8 cellular contexts compared by ENCODE assay signal in genomic region chr11:62337682-62338181, GRCh38. TPM values are rescaled to one million over a fixed set of nuclear protein-coding genes. Genes with fewer than 3 reads are reported as not detected.
DNase-seq lines count a peak whose midpoint lies in the region; ATAC-seq, FAIRE-seq and TF ChIP-seq lines count a peak whose summit lies in the region.

No MANE protein-coding gene starts in this region.

- no peaks in the 10 kb centered on the region for H3K9me3 Mint-ChIP-seq in activated naive CD4-positive, alpha-beta T cell treated with anti-CD3 and anti-CD28 coated beads, Interleukin-2, amount 10 ng/mL, durations not matched to agents 7 days and 5 days

- TF ChIP-seq CTCF in K562 (IDR thresholded peaks at IDR 0.05 in 2 of 3, conservative IDR thresholded peaks at IDR 0.05 in 1 of 3; ENCODE audit: insufficient read depth in 2 of 3, low read depth in 1 of 3, low read length in 3 of 3) (no peak), spleen (IDR thresholded peaks at IDR 0.05 in 8 of 11, conservative IDR thresholded peaks at IDR 0.05 in 3 of 11) (no peak)

- H3K4me2 ChIP-seq in K562 (ENCODE audit: insufficient read depth, low read length): peak overlapping the region; percentile 87

- peak; percentile 77 for ATAC-seq in K562
- no peak for ATAC-seq in GM21515 (IDR thresholded peaks at IDR 0.05; ENCODE audit: unreplicated experiment)
- ATAC-seq in GM21737 (IDR thresholded peaks at IDR 0.05; ENCODE audit: unreplicated experiment): no peak

- TF ChIP-seq EP300 in K562 (IDR thresholded peaks at IDR 0.05; ENCODE audit: low read length): no peak

- TF ChIP-seq RAD21 in K562 (CRISPR knock-in tag; conservative IDR thresholded peaks at IDR 0.05 in 1 of 2, IDR thresholded peaks at IDR 0.05 in 1 of 2): no peak

- CTCF ChIA-PET in activated naive CD4-positive, alpha-beta T cell treated with anti-CD3 and anti-CD28 coated beads, Interleukin-2, amount 10 ng/mL, durations not matched to agents 7 days and 5 days (lab: Charles Lee): interaction anchor here (0.6 to 4.5 kb wide), 7 partner anchors 11 to 405 kb away, joined by 3 to 39 read pairs (median 3); no protein-coding TSS in a partner anchor
- CTCF ChIA-PET in K562 (lab: Yijun Ruan, JAX; ENCODE audit: low intra/inter-chr PET ratio): interaction anchor here (0.7 kb wide), 1 partner anchor 132 kb away, joined by 3 read pairs; no protein-coding TSS in a partner anchor

- peaks cover 4 to 23% of the 10 kb centered on the region in 2 experiments; a peak in 4 of 5 replicates for H3K4me1 ChIP-seq in K562 (replicated peaks in 1 of 2; ENCODE audit: control insufficient read depth in 2 of 2, insufficient read depth in 2 of 2, low read length in 2 of 2)
- peaks cover 0 to 45% (median 22%) of the 10 kb centered on the region in 6 donors for H3K4me1 ChIP-seq in spleen

- in situ Hi-C loops in K562 (cut with MboI): loop anchor here (5.0 kb wide), 1 partner anchor 35 kb away; no protein-coding TSS in a partner anchor

- under 1% methylated on average over 40 of the region's 50 CpGs for WGBS in K562 (ENCODE audit: insufficient coverage, low coverage, missing lambda C conversion rate)
- WGBS in spleen, 5 donors: 1 to 2% (median 2%) methylated on average over 24 to 50 of the region's 50 CpGs

- no peak for FAIRE-seq in K562 (lab: Jason Lieb, UNC)

- H3K9me3 ChIP-seq in K562 (replicated peaks; ENCODE audit: control insufficient read depth, insufficient read depth, low read depth, low read length) (no peaks in the 10 kb centered on the region), spleen (no peaks in the 10 kb centered on the region)

- 0 out of 3 replicates have a peak, but pooled peaks cover 2% of the 10 kb centered on the region for H3K79me2 ChIP-seq in K562 (ENCODE audit: control insufficient read depth, insufficient read depth, low read length)

- no peak for TF ChIP-seq POLR2A in K562 (conservative IDR thresholded peaks at IDR 0.05)
- TF ChIP-seq POLR2A in spleen (IDR thresholded peaks at IDR 0.05): no peak

- no peak overlapping the region for H3K27ac Mint-ChIP-seq in activated naive CD4-positive, alpha-beta T cell treated with anti-CD3 and anti-CD28 coated beads, Interleukin-2, amount 10 ng/mL, durations not matched to agents 7 days and 5 days

- peaks cover 5 to 10% of the 10 kb centered on the region in 2 experiments; a peak in 3 of 5 replicates for H3K27me3 ChIP-seq in K562 (ENCODE audit: control insufficient read depth in 2 of 2, insufficient read depth in 2 of 2, low read length in 2 of 2)
- H3K27me3 ChIP-seq in spleen (replicated peaks in 1 of 7): peaks cover 0 to 15% (median 0%) of the 10 kb centered on the region in 7 donors

- H3K36me3 Mint-ChIP-seq in activated naive CD4-positive, alpha-beta T cell treated with anti-CD3 and anti-CD28 coated beads, Interleukin-2, amount 10 ng/mL, durations not matched to agents 7 days and 5 days: peaks cover 1% of the 10 kb centered on the region

- H3K4me3 ChIP-seq in K562 (peak overlapping the region; percentile 54), spleen (peak overlapping the region; percentile 55 to 86 (median 76))

- H3K4me3 Mint-ChIP-seq in activated naive CD4-positive, alpha-beta T cell treated with anti-CD3 and anti-CD28 coated beads, Interleukin-2, amount 10 ng/mL, durations not matched to agents 7 days and 5 days: peak overlapping the region; percentile 86

- H3K36me3 ChIP-seq in K562 (ENCODE audit: control insufficient read depth, insufficient read depth, low read length) (peaks cover 3% of the 10 kb centered on the region; the same call in 1 of the 3 replicates), spleen (no peaks in the 10 kb centered on the region)

- no peak overlapping the region for H3K27ac ChIP-seq in K562 (ENCODE audit: extremely low read depth, low read depth, low read length)
- peak overlapping the region in 6 of 8 donors; percentile 20 to 62 (median 47) for H3K27ac ChIP-seq in spleen

- POLR2A ChIA-PET in K562 (lab: Yijun Ruan, JAX): interaction anchor here (1.0 to 1.3 kb wide), 2 partner anchors 35 to 205 kb away, joined by 3 to 4 read pairs; no protein-coding TSS in a partner anchor

- H3K4me1 Mint-ChIP-seq in activated naive CD4-positive, alpha-beta T cell treated with anti-CD3 and anti-CD28 coated beads, Interleukin-2, amount 10 ng/mL, durations not matched to agents 7 days and 5 days: peaks cover 19% of the 10 kb centered on the region

- H3K9ac ChIP-seq in K562 (ENCODE audit: insufficient read depth in 1 of 2, low read depth in 2 of 2, low read length in 2 of 2): peak overlapping the region; percentile 60 to 97; a peak in 3 of 4 replicates

- no peaks in the 10 kb centered on the region for H3K9me1 ChIP-seq in K562 (ENCODE audit: control insufficient read depth, insufficient read depth, low read length)

- DNase-seq in activated naive CD4-positive, alpha-beta T cell treated with anti-CD3 and anti-CD28 coated beads, Interleukin-2, amount 10 ng/mL, durations not matched to agents 7 days and 5 days: no peak
- DNase-seq in activated naive CD4-positive, alpha-beta T cell treated with anti-CD3 and anti-CD28 coated beads, Interleukin-2, amount 50 U/mL, for 16 hours: no peak
- DNase-seq in NCI-H345 (lab: John Stamatoyannopoulos, UW) (peak; percentile 53), K562 (ENCODE audit: extremely low read depth in 1 of 4, low spot score in 3 of 4) (peak; percentile 35 to 41 (median 38)), islet precursor cell (peak; percentile 72), spleen (peak; percentile 80)

- intact Hi-C loops in K562 (cut with micrococcal nuclease): no loop called here
- intact Hi-C loops in spleen (cut with DNase I; ENCODE audit: low total_unique reads): no loop called here

- peaks cover 62% of the 10 kb centered on the region for H3K27me3 Mint-ChIP-seq in activated naive CD4-positive, alpha-beta T cell treated with anti-CD3 and anti-CD28 coated beads, Interleukin-2, amount 10 ng/mL, durations not matched to agents 7 days and 5 days

- peak overlapping the region; percentile 84 for H2AFZ ChIP-seq in K562 (ENCODE audit: low read depth, low read length)

- BruUV-seq in K562 (replicated peaks; lab: Mats Ljungman, UMichigan): TSS peak; percentile 56

- H4K20me1 ChIP-seq in K562 (replicated peaks; ENCODE audit: control insufficient read depth, insufficient read depth, low read length): no peaks in the 10 kb centered on the region

TF ChIP-seq in K562, 482 proteins besides CTCF, POLR2A, EP300 and RAD21 (continues in another document):
- peak; percentile 51 for TF ChIP-seq HNRNPLL (IDR thresholded peaks at IDR 0.05; ENCODE audit: low read depth, low read length, poor library complexity, severe bottlenecking)
- TF ChIP-seq GABPA (tag; conservative IDR thresholded peaks at IDR 0.05; ENCODE audit: low read depth): 0 out of 2 replicates have a peak, but pooled peaks have one; percentile 32
- peak; percentile 31; the same call in 1 of the 2 replicates for TF ChIP-seq GABPB1 (CRISPR knock-in tag; IDR thresholded peaks at IDR 0.05)

RNA-seq across cellular contexts. Expression of gene ASRGL1, which starts 0.5 kb away (rescaled TPM):
- total RNA-seq in K562 (2011; cell fraction: chromatin; rRNA removed; ENCODE audit: low replicate concordance): 15.0 and 21.6 TPM in 2 replicates
- 10.9 and 13.8 TPM in 2 replicates for total RNA-seq in K562 (2011; cell fraction: nucleolus; rRNA removed)
- 15.8 and 16.5 TPM in 2 replicates for total RNA-seq in K562 (2011; cell fraction: nucleoplasm; rRNA removed)
- total RNA-seq in K562 (2014; rRNA removed): 18.0 and 23.0 TPM in 2 replicates
- total RNA-seq in K562 (2014; rRNA removed; fragmentation: Illumina TruSeq; extraction: Trizol): 10.7 and 11.2 TPM in 2 replicates
- total RNA-seq in K562 (2015; rRNA removed; fragmentation: Illumina TruSeq; extraction: Trizol): 9.2 and 9.8 TPM in 2 replicates
- 15.9 and 18.3 TPM in 2 replicates for total RNA-seq in K562 (2021)
- 10.9 and 17.4 TPM in 2 replicates for polyA plus RNA-seq in K562 (2011; rRNA removed)
- polyA plus RNA-seq in K562 (2011; cell fraction: cytosol; rRNA removed): 8.5 and 10.0 TPM in 2 replicates
- 20.6 and 22.2 TPM in 2 replicates for polyA plus RNA-seq in K562 (2011; cell fraction: nucleus; rRNA removed)
- 18.8 and 21.4 TPM in 2 replicates for polyA plus RNA-seq in K562 (2012)
- polyA plus RNA-seq in K562 (2014; fragmentation: Illumina TruSeq; extraction: Trizol): 8.7 and 9.9 TPM in 2 replicates
- 1 to 10 TPM; 3.1 to 4.3 TPM for polyA plus RNA-seq in K562 (2014; fragmentation: Nextera tagmentation; extraction: Ambion mirVana)
- 13.0 and 14.4 TPM in 2 replicates for polyA plus RNA-seq in K562 (2014; rRNA removed)
- 6.6 and 9.4 TPM in 2 replicates for polyA minus RNA-seq in K562 (2011; rRNA and poly(A)+ RNA removed)
- polyA minus RNA-seq in K562 (2011; cell fraction: cytosol; rRNA and poly(A)+ RNA removed): 3.1 and 3.7 TPM in 2 replicates
- polyA minus RNA-seq in K562 (2011; cell fraction: nucleus; rRNA and poly(A)+ RNA removed): 4.7 and 7.2 TPM in 2 replicates
- total RNA-seq in spleen: 10 to 100 TPM in 1 of 7 donors, 1 to 10 TPM in 6; 3.4 to 23.4 (median 8.1) TPM
- polyA plus RNA-seq in spleen: 1 to 10 TPM; 2.9 to 4.5 (median 3.1) TPM

RNA-seq across cellular contexts. Expression of gene SCGB1D4, which starts 38.9 kb away (rescaled TPM):
- total RNA-seq in K562 (2011; cell fraction: chromatin; rRNA removed; ENCODE audit: low replicate concordance): not detected in 2 replicates
- total RNA-seq in K562 (2011; cell fraction: nucleolus; rRNA removed): not detected in 2 replicates
- not detected in 2 replicates for total RNA-seq in K562 (2011; cell fraction: nucleoplasm; rRNA removed)
- not detected in 2 replicates for total RNA-seq in K562 (2014; rRNA removed)
- not detected in 2 replicates for total RNA-seq in K562 (2014; rRNA removed; fragmentation: Illumina TruSeq; extraction: Trizol)
- not detected in 2 replicates for total RNA-seq in K562 (2015; rRNA removed; fragmentation: Illumina TruSeq; extraction: Trizol)
- total RNA-seq in K562 (2021): not detected in 2 replicates
- polyA plus RNA-seq in K562 (2011; rRNA removed): not detected in 2 replicates
- not detected in 2 replicates for polyA plus RNA-seq in K562 (2011; cell fraction: cytosol; rRNA removed)
- not detected in 2 replicates for polyA plus RNA-seq in K562 (2011; cell fraction: nucleus; rRNA removed)
- not detected in 2 replicates for polyA plus RNA-seq in K562 (2012)
- polyA plus RNA-seq in K562 (2014; fragmentation: Illumina TruSeq; extraction: Trizol): not detected in 2 replicates
- polyA plus RNA-seq in K562 (2014; fragmentation: Nextera tagmentation; extraction: Ambion mirVana): not detected
- polyA plus RNA-seq in K562 (2014; rRNA removed): not detected in 2 replicates
- not detected in 2 replicates for polyA minus RNA-seq in K562 (2011; rRNA and poly(A)+ RNA removed)
- polyA minus RNA-seq in K562 (2011; cell fraction: cytosol; rRNA and poly(A)+ RNA removed): not detected in 2 replicates
- polyA minus RNA-seq in K562 (2011; cell fraction: nucleus; rRNA and poly(A)+ RNA removed): not detected in 2 replicates
- total RNA-seq in spleen: not detected
- polyA plus RNA-seq in spleen: not detected

Comparison
In these comparisons a context has a peak if more than half of its experiments do, and no peak if none do; other contexts are left out.
1. DNase-seq: peak in NCI-H345 (single experiment), K562 (4 of 4), islet precursor cell (single experiment) and spleen (single experiment); none in activated naive CD4-positive, alpha-beta T cell treated with anti-CD3 and anti-CD28 coated beads, Interleukin-2, amount 10 ng/mL, durations not matched to agents 7 days and 5 days (single experiment) and activated naive CD4-positive, alpha-beta T cell treated with anti-CD3 and anti-CD28 coated beads, Interleukin-2, amount 50 U/mL, for 16 hours (single experiment).